In the genomic region with DNA sequence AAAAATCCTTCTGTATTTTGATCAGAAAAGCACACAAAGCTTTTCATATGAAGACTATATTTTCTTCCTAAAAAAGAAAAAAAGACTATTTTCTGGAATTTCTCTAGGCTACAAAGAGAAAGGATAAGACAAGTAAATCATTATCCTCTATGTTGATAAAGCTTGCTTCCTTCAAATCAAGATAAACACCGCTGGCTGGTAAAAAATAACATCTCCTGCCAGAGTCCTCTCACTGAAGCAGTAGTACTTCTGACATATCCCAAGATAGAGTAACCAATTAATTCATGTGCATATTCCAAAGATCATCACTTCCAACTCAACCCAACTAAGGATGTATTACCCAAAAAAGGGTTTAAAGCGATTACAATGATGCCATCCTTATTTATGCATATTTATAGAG, we compare ENCODE assay signal across 28 cellular contexts.
"Had no signal": no experiment of that assay in that cellular context is flagged by ENCODE, and none has a peak within 500 bp of the region (broad histone marks: within the 10 kb centered on the region; RNA-seq: fewer than 3 reads in every experiment).

No MANE protein-coding gene starts in this region.

- H3K4me2 ChIP-seq: neural progenitor cell, smooth muscle cell had no signal

- H3K27me3 ChIP-seq: neural progenitor cell, ovary, spleen, suprapubic skin, testis, tibial artery, transverse colon, upper lobe of right lung, uterus had no signal

- H3K36me3 ChIP-seq: neural progenitor cell, ovary, spleen, suprapubic skin, tibial artery, transverse colon, upper lobe of right lung, uterus had no signal

- H3K9me3 ChIP-seq: ovary, psoas muscle, spleen, suprapubic skin, testis, tibial artery, transverse colon, upper lobe of right lung, uterus had no signal

- DNase-seq: natural killer cell; occipital lobe; ovary; posterior cingulate gyrus; psoas muscle; right cardiac atrium; spleen; stimulated activated CD4-positive, alpha-beta T cell treated with anti-CD3 and anti-CD28 coated beads, Interleukin-12 subunit alpha, Interleukin-12 subunit beta, amount 100 ng/mL, for 4 hours; stimulated activated CD4-positive, alpha-beta T cell treated with anti-CD3 and anti-CD28 coated beads, Interleukin-1b, Interleukin-23, amount 100 ng/mL, for 48 hours; stimulated activated CD4-positive, alpha-beta T cell treated with anti-CD3 and anti-CD28 coated beads, Interleukin-4, amount 100 ng/mL, for 1 hour; stimulated activated CD4-positive, alpha-beta T cell treated with anti-CD3 and anti-CD28 coated beads, Interleukin-4, amount 100 ng/mL, for 4 hours; stimulated activated CD8-positive, alpha-beta memory T cell treated with anti-CD3 and anti-CD28 coated beads, Interleukin-4, amount 100 ng/mL, for 48 hours; stimulated activated naive CD4-positive, alpha-beta T cell; stimulated activated naive CD8-positive, alpha-beta T cell treated with anti-CD3 and anti-CD28 coated beads, Interleukin-15, amount 100 ng/mL, for 72 hours; stimulated activated naive CD8-positive, alpha-beta T cell treated with anti-CD3 and anti-CD28 coated beads, Interleukin-15, Interleukin-2, amounts not matched to agents 100 U/mL and 50 U/mL, for 24 hours; substantia nigra; testis; tibial artery; transverse colon; upper lobe of right lung; uterus had no signal

- H2AFZ ChIP-seq: neural progenitor cell, parathyroid adenoma had no signal

- H3K27ac ChIP-seq: neural progenitor cell, ovary, parathyroid adenoma, psoas muscle, skin epidermis, spleen, suprapubic skin, testis, tibial artery, transverse colon, upper lobe of right lung, uterus had no signal

- H3K4me3 ChIP-seq: neural progenitor cell, ovary, psoas muscle, skin epidermis, smooth muscle cell, spleen, suprapubic skin, testis, tibial artery, transverse colon, upper lobe of right lung, uterus had no signal

- ATAC-seq: natural killer cell; psoas muscle; right cardiac atrium; sciatic nerve; stimulated activated memory B cell treated with anti-CD40 and anti-IgM and Interleukin-4, amounts not matched to agents 10 μg/mL and 1 μg/mL and 100 μg/mL, for 72 hours; stimulated activated naive CD8-positive, alpha-beta T cell treated with anti-CD3 and anti-CD28 coated beads, Interleukin-15, amount 100 ng/mL, for 72 hours; stimulated activated naive CD8-positive, alpha-beta T cell treated with anti-CD3 and anti-CD28 coated beads, Interleukin-15, Interleukin-2, amounts not matched to agents 100 U/mL and 50 U/mL, for 24 hours; upper lobe of right lung had no signal

- H3K9ac ChIP-seq: neural progenitor cell, parathyroid adenoma had no signal

- H3K4me1 ChIP-seq: parathyroid adenoma, testis, tibial artery, uterus had no signal
